In genomic region chr3:49339593-49339946, GRCh38 we compare ENCODE assay signal across 8 cellular contexts. TPM values are rescaled to one million over a fixed set of nuclear protein-coding genes. Genes with fewer than 3 reads are reported as not detected.
DNase-seq lines count a peak whose midpoint lies in the region; ATAC-seq and TF ChIP-seq lines count a peak whose summit lies in the region.

No MANE protein-coding gene starts in this region.

- peaks cover 1 to 26% (median 12%) of the 10 kb centered on the region in 4 donors for H3K36me3 ChIP-seq in sigmoid colon

- TF ChIP-seq POLR2A in sigmoid colon (IDR thresholded peaks at IDR 0.05) = no peak

- ATAC-seq in left cardiac atrium = peak; percentile 5 to 40

- no peak for TF ChIP-seq CTCF in sigmoid colon (IDR thresholded peaks at IDR 0.05)

- no peaks in the 10 kb centered on the region for H3K27me3 ChIP-seq in sigmoid colon

- H3K4me3 ChIP-seq in sigmoid colon = peak overlapping the region; percentile 63 to 89 (median 68)

- TF ChIP-seq EP300 in sigmoid colon (IDR thresholded peaks at IDR 0.05) = no peak

- peak; percentile 71 for DNase-seq in NCI-H82 (lab: John Stamatoyannopoulos, UW)
- no peak for DNase-seq in NCI-H82 treated with DMSO at 0.1 percent for 48 hours (lab: John Stamatoyannopoulos, UW; ENCODE audit: unreplicated experiment)
- peak; percentile 40 to 64 for DNase-seq in Kasumi-1 (lab: John Stamatoyannopoulos, UW)
- DNase-seq in activated naive CD4-positive, alpha-beta T cell treated with Interleukin-2 at 50 U/mL for 16 hours = peak; percentile 30
- peak; percentile 44 for DNase-seq in left cardiac atrium
- DNase-seq in sigmoid colon = peak; percentile 70
- no peak for DNase-seq in midbrain (lab: John Stamatoyannopoulos, UW)
- no peak for DNase-seq in MV-4-11 (lab: John Stamatoyannopoulos, UW)

- peak overlapping the region; percentile 88 to 95 (median 93) for H3K27ac ChIP-seq in sigmoid colon

- peaks cover 0 to 26% (median 21%) of the 10 kb centered on the region in 4 donors for H3K4me1 ChIP-seq in sigmoid colon

- no peaks in the 10 kb centered on the region for H3K9me3 ChIP-seq in sigmoid colon

- intact Hi-C loops in left cardiac atrium (cut with DNase I) = no loop called here
- intact Hi-C loops in sigmoid colon (cut with DNase I) = no loop called here

- 1% methylated on average over 17 of the region's 17 CpGs for WGBS in sigmoid colon, 2 donors

RNA-seq across cellular contexts. Expression of gene USP4, which starts 0.3 kb away (rescaled TPM):
- total RNA-seq in left cardiac atrium (10 to 100 TPM; 37.1 to 45.5 TPM), sigmoid colon (10 to 100 TPM; 16.3 to 28.2 (median 20.5) TPM)
- polyA plus RNA-seq in sigmoid colon = 10 to 100 TPM; 19.0 to 31.9 (median 22.2) TPM

RNA-seq across cellular contexts. Expression of gene GPX1, which starts 18.6 kb away (rescaled TPM):
- 100 to 1,000 TPM; 230 to 235 TPM for total RNA-seq in left cardiac atrium
- 100 to 1,000 TPM; 164 to 331 (median 268) TPM for total RNA-seq in sigmoid colon
- polyA plus RNA-seq in sigmoid colon = 100 to 1,000 TPM; 359 to 380 (median 367) TPM

Comparison
In these comparisons a context has a peak if more than half of its experiments do, and no peak if none do; other contexts are left out.
1. DNase-seq: peak in NCI-H82 (single experiment), Kasumi-1 (2 of 2), activated naive CD4-positive, alpha-beta T cell treated with Interleukin-2 at 50 U/mL for 16 hours (single experiment), left cardiac atrium (single experiment) and sigmoid colon (single experiment); none in NCI-H82 treated with DMSO at 0.1 percent for 48 hours (single experiment), midbrain (single experiment) and MV-4-11 (single experiment).